Comparison of ENCODE assay signal across 8 cellular contexts in the genomic region with DNA sequence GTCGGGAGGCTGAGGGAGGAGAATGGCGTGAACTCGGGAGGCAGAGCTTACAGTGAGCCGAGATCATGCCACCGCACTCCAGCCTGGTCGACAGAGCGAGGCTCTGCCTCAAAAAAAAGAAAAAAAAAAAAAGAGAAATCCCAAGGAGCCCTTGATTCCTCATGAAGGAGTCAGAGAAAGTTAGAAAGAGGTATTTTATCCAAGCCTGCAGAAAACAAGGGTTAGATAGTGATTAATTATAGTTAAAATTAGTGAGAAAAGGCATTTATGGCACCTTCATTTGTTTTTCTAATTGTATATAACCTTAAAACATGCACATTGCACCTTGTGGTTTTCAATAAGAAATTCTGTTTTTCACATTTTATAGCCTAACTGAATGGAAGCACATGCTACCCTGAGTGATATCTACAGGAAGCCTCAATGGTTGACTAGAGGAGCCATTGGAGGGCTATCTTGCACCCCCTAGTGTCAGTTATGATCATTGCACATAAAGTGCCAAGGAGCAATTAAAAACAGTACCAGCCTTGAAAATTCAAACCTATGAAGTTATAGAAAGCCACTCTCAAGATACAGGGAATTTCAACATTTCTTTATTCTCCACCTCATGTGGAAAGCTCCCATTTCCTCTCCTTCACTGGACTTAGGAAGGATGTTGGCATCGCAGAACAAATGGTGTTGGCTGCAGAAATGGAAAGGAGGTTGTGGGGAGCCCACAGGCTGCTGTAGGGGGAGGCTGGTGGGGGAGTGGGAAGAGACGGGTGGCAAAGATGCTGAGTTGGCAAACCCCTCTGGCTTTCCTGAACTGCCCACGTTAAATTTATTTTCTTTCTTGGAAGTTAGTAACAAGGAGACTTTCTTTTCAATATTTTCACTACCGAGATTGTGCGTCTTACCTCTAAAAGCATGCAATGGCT. TPM values are rescaled to one million over a fixed set of nuclear protein-coding genes. Genes with fewer than 3 reads are reported as not detected.
DNase-seq lines count a peak whose midpoint lies in the region; ATAC-seq and TF ChIP-seq lines count a peak whose summit lies in the region.

No MANE protein-coding gene starts in this region.

- ATAC-seq in Panc1, result no peak
- ATAC-seq in GM19455 (IDR thresholded peaks at IDR 0.05; ENCODE audit: unreplicated experiment), result no peak
- no peak for ATAC-seq in HG02840 (IDR thresholded peaks at IDR 0.05; ENCODE audit: low FRiP score, unreplicated experiment)

- POLR2A ChIA-PET in Panc1 (lab: Charles Lee), result no interaction called here

- no peaks in the 10 kb centered on the region for H3K9me3 ChIP-seq in Panc1 (ENCODE audit: control insufficient read depth, insufficient read depth, low read depth, low read length)
- no peaks in the 10 kb centered on the region for H3K9me3 ChIP-seq in ascending aorta
- H3K9me3 ChIP-seq in spleen, result no peaks in the 10 kb centered on the region

- no peak overlapping the region for H3K27ac Mint-ChIP-seq in CD14-positive monocyte

- H3K36me3 Mint-ChIP-seq in CD14-positive monocyte, result no peaks in the 10 kb centered on the region

- DNase-seq in CD14-positive monocyte (ENCODE audit: low spot score) (no peak), GM19240 (ENCODE audit: insufficient read length, low spot score) (peak; percentile 59), Panc1 (ENCODE audit: low read depth, low spot score) (no peak), ascending aorta (ENCODE audit: low spot score in 2 of 2) (peak in 1 of 2 donors; percentile 62), hepatic stellate cell (ENCODE audit: low spot score) (peak; percentile 60), spleen (no peak)

- 81 to 86% (median 83%) methylated on average over 12 of the region's 12 CpGs for WGBS in spleen, 5 donors

- peaks cover 0 to 3% (median 0%) of the 10 kb centered on the region in 7 donors for H3K9me3 Mint-ChIP-seq in CD14-positive monocyte

- H3K4me3 ChIP-seq in Panc1 (ENCODE audit: low read depth in 2 of 2, low read length in 2 of 2), result no peak overlapping the region
- H3K4me3 ChIP-seq in ascending aorta, result no peak overlapping the region
- no peak overlapping the region for H3K4me3 ChIP-seq in spleen

- peaks cover 4% of the 10 kb centered on the region for H3K4me1 Mint-ChIP-seq in CD14-positive monocyte

- no TSS peak for BruUV-seq in Panc1 (replicated peaks; lab: Mats Ljungman, UMichigan)

- intact Hi-C loops in CD14-positive monocyte (cut with micrococcal nuclease) (loop anchor here (1.0 to 5.0 kb wide), 3 partner anchors 76 to 131 kb away; no protein-coding TSS in a partner anchor), Panc1 (cut with micrococcal nuclease; ENCODE audit: unreplicated experiment) (loop anchor here (5.0 kb wide), 1 partner anchor 76 kb away; no protein-coding TSS in a partner anchor), ascending aorta (cut with DNase I) (loop anchor here (5.0 kb wide), 2 partner anchors 39 to 76 kb away; no protein-coding TSS in a partner anchor), spleen (cut with DNase I; ENCODE audit: low total_unique reads) (loop anchor here (5.0 to 10.0 kb wide), 2 partner anchors 76 to 139 kb away; no protein-coding TSS in a partner anchor)

- in situ Hi-C loops in Panc1 (cut with HindIII; ENCODE audit: low pct_unique_long_range_greater_than_20kb, low sequenced_read_pairs), result no loop called here

- no peaks in the 10 kb centered on the region for H3K27me3 ChIP-seq in Panc1 (ENCODE audit: control insufficient read depth, insufficient read depth, low read length)
- H3K27me3 ChIP-seq in ascending aorta, result no peaks in the 10 kb centered on the region
- H3K27me3 ChIP-seq in spleen (replicated peaks in 1 of 7), result peaks cover 0 to 18% (median 0%) of the 10 kb centered on the region in 7 donors

- peak; percentile 84 for TF ChIP-seq CTCF in CD14-positive monocyte (IDR thresholded peaks at IDR 0.05)
- peak; percentile 49 for TF ChIP-seq CTCF in Panc1 (IDR thresholded peaks at IDR 0.05)
- TF ChIP-seq CTCF in ascending aorta (IDR thresholded peaks at IDR 0.05), result peak; percentile 55 to 64 (median 61)
- peak; percentile 46 to 83 (median 74) for TF ChIP-seq CTCF in spleen (IDR thresholded peaks at IDR 0.05 in 8 of 11, conservative IDR thresholded peaks at IDR 0.05 in 3 of 11)

- CTCF ChIA-PET in Panc1 (lab: Charles Lee), result interaction anchor here (0.7 kb wide), 1 partner anchor 188 kb away, joined by 3 read pairs; no protein-coding TSS in a partner anchor

- H3K4me3 Mint-ChIP-seq in CD14-positive monocyte, result no peak overlapping the region

- H3K27ac ChIP-seq in Panc1 (ENCODE audit: low read length) (no peak overlapping the region), ascending aorta (peak overlapping the region; percentile 73 to 80), spleen (no peak overlapping the region)

- H3K36me3 ChIP-seq in Panc1 (ENCODE audit: control insufficient read depth, insufficient read depth, low read length) (no peaks in the 10 kb centered on the region), ascending aorta (peaks cover 0 to 14% of the 10 kb centered on the region in 2 donors), spleen (no peaks in the 10 kb centered on the region)

- no peaks in the 10 kb centered on the region for H3K4me1 ChIP-seq in Panc1 (ENCODE audit: control insufficient read depth, insufficient read depth, low read length)
- peaks cover 8 to 27% of the 10 kb centered on the region in 2 donors for H3K4me1 ChIP-seq in ascending aorta
- H3K4me1 ChIP-seq in spleen, result peaks cover 0 to 7% (median 0%) of the 10 kb centered on the region in 6 donors

- TF ChIP-seq POLR2A in spleen (IDR thresholded peaks at IDR 0.05), result no peak

- H3K27me3 Mint-ChIP-seq in CD14-positive monocyte (ENCODE audit: low read depth in 3 of 3), result peaks cover 2 to 5% (median 3%) of the 10 kb centered on the region in 3 donors

RNA-seq across cellular contexts. Expression of a gene that starts 48.5 kb away (rescaled TPM):
- under 1 TPM in 1 of 2 donors, not detected in 1; 0.01 TPM for polyA plus RNA-seq in CD14-positive monocyte
- 0.28 TPM for total RNA-seq in Panc1 (2021; ENCODE audit: unreplicated experiment)
- 0.12 TPM for polyA plus RNA-seq in Panc1 (2012; ENCODE audit: insufficient read length)
- 136 TPM for total RNA-seq in ascending aorta
- total RNA-seq in spleen, result 10 to 100 TPM in 1 of 7 donors, 1 to 10 TPM in 6; 4.7 to 17.2 (median 7.2) TPM
- 1 to 10 TPM in 1 of 3 donors, under 1 TPM in 2; 0.27 to 1.1 (median 0.37) TPM for polyA plus RNA-seq in spleen

Comparison
In these comparisons a context has a peak if more than half of its experiments do, and no peak if none do; other contexts are left out.
1. DNase-seq: peak in GM19240 (single experiment) and hepatic stellate cell (single experiment); none in CD14-positive monocyte (single experiment), Panc1 (single experiment) and spleen (single experiment).
2. H3K27ac ChIP-seq: peak in ascending aorta (2 of 2); none in Panc1 (single experiment) and spleen (0 of 8).
3. Peak in every context shown above with its lines, with median percentiles within 50 percentile points of each other: CTCF ChIP-seq.